Comparison of ENCODE assay signal across 8 cellular contexts in genomic region chr12:92927436-92928116, GRCh38. TPM values are rescaled to one million over a fixed set of nuclear protein-coding genes. Genes with fewer than 3 reads are reported as not detected.
DNase-seq lines count a peak whose midpoint lies in the region; ATAC-seq lines count a peak whose summit lies in the region.

No MANE protein-coding gene starts in this region.

- DNase-seq in activated CD4-positive, alpha-beta T cell treated with anti-CD3 and anti-CD28 coated beads, Interleukin-2, amount 10 ng/mL, durations not matched to agents 24 days and 14 days: peak; percentile 57
- no peak for DNase-seq in activated CD4-positive, alpha-beta T cell treated with anti-CD3 and anti-CD28 coated beads, Interleukin-2, amount 50 U/mL, for 4 hours
- no peak for DNase-seq in activated naive CD8-positive, alpha-beta T cell treated with anti-CD3 and anti-CD28 coated beads, Interleukin-2, amount 50 U/mL, for 24 hours
- DNase-seq in iris pigment epithelial cell (ENCODE audit: low read depth) (peak; percentile 81), NCI-H446 treated with DMSO at 0.1 percent for 48 hours (lab: John Stamatoyannopoulos, UW) (no peak)
- no peak for DNase-seq in stimulated activated naive CD8-positive, alpha-beta T cell treated with anti-CD3 and anti-CD28 coated beads, Interleukin-15, amount 100 ng/mL, for 72 hours
- DNase-seq in stimulated activated CD4-positive, alpha-beta T cell treated with anti-CD3 and anti-CD28 coated beads, Interleukin-12 subunit alpha, Interleukin-12 subunit beta, amount 100 ng/mL, for 4 hours: no peak

- ATAC-seq in activated naive CD8-positive, alpha-beta T cell treated with anti-CD3 and anti-CD28 coated beads, Interleukin-2, amount 50 U/mL, for 24 hours: no peak
- ATAC-seq in stimulated activated naive CD8-positive, alpha-beta T cell treated with anti-CD3 and anti-CD28 coated beads, Interleukin-15, amount 100 ng/mL, for 72 hours: no peak

- peak overlapping the region; percentile 89 for H3K4me3 Mint-ChIP-seq in activated CD4-positive, alpha-beta T cell treated with anti-CD3 and anti-CD28 coated beads, Interleukin-2, amount 10 ng/mL, durations not matched to agents 24 days and 14 days
- H3K4me3 Mint-ChIP-seq in IgD-negative memory B cell: peak overlapping the region; percentile 88 to 96 (median 95)
- H3K4me3 Mint-ChIP-seq in activated naive CD8-positive, alpha-beta T cell treated with anti-CD3 and anti-CD28 coated beads, Interleukin-2, amount 50 U/mL, for 24 hours: peak overlapping the region; percentile 79
- H3K4me3 Mint-ChIP-seq in stimulated activated naive CD8-positive, alpha-beta T cell treated with anti-CD3 and anti-CD28 coated beads, Interleukin-15, amount 100 ng/mL, for 72 hours: peak overlapping the region; percentile 80 to 89

- peaks cover 6% of the 10 kb centered on the region for H3K27me3 Mint-ChIP-seq in activated CD4-positive, alpha-beta T cell treated with anti-CD3 and anti-CD28 coated beads, Interleukin-2, amount 10 ng/mL, durations not matched to agents 24 days and 14 days
- no peaks in the 10 kb centered on the region for H3K27me3 Mint-ChIP-seq in IgD-negative memory B cell
- no peaks in the 10 kb centered on the region for H3K27me3 Mint-ChIP-seq in activated naive CD8-positive, alpha-beta T cell treated with anti-CD3 and anti-CD28 coated beads, Interleukin-2, amount 50 U/mL, for 24 hours
- H3K27me3 Mint-ChIP-seq in stimulated activated naive CD8-positive, alpha-beta T cell treated with anti-CD3 and anti-CD28 coated beads, Interleukin-15, amount 100 ng/mL, for 72 hours: no peaks in the 10 kb centered on the region

- H3K36me3 Mint-ChIP-seq in activated CD4-positive, alpha-beta T cell treated with anti-CD3 and anti-CD28 coated beads, Interleukin-2, amount 10 ng/mL, durations not matched to agents 24 days and 14 days (ENCODE audit: low read depth): peaks cover 13% of the 10 kb centered on the region
- peaks cover 3% of the 10 kb centered on the region for H3K36me3 Mint-ChIP-seq in IgD-negative memory B cell
- H3K36me3 Mint-ChIP-seq in activated naive CD8-positive, alpha-beta T cell treated with anti-CD3 and anti-CD28 coated beads, Interleukin-2, amount 50 U/mL, for 24 hours (ENCODE audit: low read depth): peaks cover 7% of the 10 kb centered on the region

- H3K4me1 Mint-ChIP-seq in activated CD4-positive, alpha-beta T cell treated with anti-CD3 and anti-CD28 coated beads, Interleukin-2, amount 10 ng/mL, durations not matched to agents 24 days and 14 days: peaks cover 29% of the 10 kb centered on the region
- peaks cover 27 to 33% (median 31%) of the 10 kb centered on the region in 3 donors for H3K4me1 Mint-ChIP-seq in IgD-negative memory B cell
- H3K4me1 Mint-ChIP-seq in activated naive CD8-positive, alpha-beta T cell treated with anti-CD3 and anti-CD28 coated beads, Interleukin-2, amount 50 U/mL, for 24 hours: peaks cover 47% of the 10 kb centered on the region
- H3K4me1 Mint-ChIP-seq in stimulated activated naive CD8-positive, alpha-beta T cell treated with anti-CD3 and anti-CD28 coated beads, Interleukin-15, amount 100 ng/mL, for 72 hours: peaks cover 44% of the 10 kb centered on the region

- intact Hi-C loops in activated CD4-positive, alpha-beta T cell treated with anti-CD3 and anti-CD28 coated beads, Interleukin-2, amount 10 ng/mL, durations not matched to agents 24 days and 14 days (cut with micrococcal nuclease): loop anchor here (1.0 to 5.0 kb wide), 18 partner anchors 19 to 1280 kb away; partner anchors contain the start of genes BTG1, CRADD, NUDT4 and SOCS2

- H3K9me3 Mint-ChIP-seq in activated CD4-positive, alpha-beta T cell treated with anti-CD3 and anti-CD28 coated beads, Interleukin-2, amount 10 ng/mL, durations not matched to agents 24 days and 14 days: no peaks in the 10 kb centered on the region
- H3K9me3 Mint-ChIP-seq in IgD-negative memory B cell: no peaks in the 10 kb centered on the region
- no peaks in the 10 kb centered on the region for H3K9me3 Mint-ChIP-seq in activated naive CD8-positive, alpha-beta T cell treated with anti-CD3 and anti-CD28 coated beads, Interleukin-2, amount 50 U/mL, for 24 hours
- no peaks in the 10 kb centered on the region for H3K9me3 Mint-ChIP-seq in stimulated activated naive CD8-positive, alpha-beta T cell treated with anti-CD3 and anti-CD28 coated beads, Interleukin-15, amount 100 ng/mL, for 72 hours

- H3K27ac Mint-ChIP-seq in activated CD4-positive, alpha-beta T cell treated with anti-CD3 and anti-CD28 coated beads, Interleukin-2, amount 10 ng/mL, durations not matched to agents 24 days and 14 days: peak overlapping the region; percentile 96
- peak overlapping the region; percentile 94 to 96 (median 95) for H3K27ac Mint-ChIP-seq in IgD-negative memory B cell
- peak overlapping the region; percentile 95 for H3K27ac Mint-ChIP-seq in activated naive CD8-positive, alpha-beta T cell treated with anti-CD3 and anti-CD28 coated beads, Interleukin-2, amount 50 U/mL, for 24 hours
- H3K27ac Mint-ChIP-seq in stimulated activated naive CD8-positive, alpha-beta T cell treated with anti-CD3 and anti-CD28 coated beads, Interleukin-15, amount 100 ng/mL, for 72 hours: peak overlapping the region; percentile 98 to 99

RNA-seq across cellular contexts. Expression of gene EEA1, which starts 1.5 kb away (rescaled TPM):
- 22.2 and 23.4 TPM in 2 replicates for total RNA-seq in activated CD4-positive, alpha-beta T cell treated with anti-CD3 and anti-CD28 coated beads, Interleukin-2, amount 10 ng/mL, durations not matched to agents 24 days and 14 days
- 20.5 TPM for polyA plus RNA-seq in IgD-negative memory B cell

Comparison
In these comparisons a context has a peak if more than half of its experiments do, and no peak if none do; other contexts are left out.
1. DNase-seq: peak in activated CD4-positive, alpha-beta T cell treated with anti-CD3 and anti-CD28 coated beads, Interleukin-2, amount 10 ng/mL, durations not matched to agents 24 days and 14 days (single experiment) and iris pigment epithelial cell (single experiment); none in activated CD4-positive, alpha-beta T cell treated with anti-CD3 and anti-CD28 coated beads, Interleukin-2, amount 50 U/mL, for 4 hours (0 of 2), activated naive CD8-positive, alpha-beta T cell treated with anti-CD3 and anti-CD28 coated beads, Interleukin-2, amount 50 U/mL, for 24 hours (single experiment), stimulated activated naive CD8-positive, alpha-beta T cell treated with anti-CD3 and anti-CD28 coated beads, Interleukin-15, amount 100 ng/mL, for 72 hours (0 of 2), NCI-H446 treated with DMSO at 0.1 percent for 48 hours (single experiment) and stimulated activated CD4-positive, alpha-beta T cell treated with anti-CD3 and anti-CD28 coated beads, Interleukin-12 subunit alpha, Interleukin-12 subunit beta, amount 100 ng/mL, for 4 hours (single experiment).
2. Peak in every context shown above with its lines, with median percentiles within 50 percentile points of each other: H3K27ac Mint-ChIP-seq and H3K4me3 Mint-ChIP-seq.